In the genomic region with DNA sequence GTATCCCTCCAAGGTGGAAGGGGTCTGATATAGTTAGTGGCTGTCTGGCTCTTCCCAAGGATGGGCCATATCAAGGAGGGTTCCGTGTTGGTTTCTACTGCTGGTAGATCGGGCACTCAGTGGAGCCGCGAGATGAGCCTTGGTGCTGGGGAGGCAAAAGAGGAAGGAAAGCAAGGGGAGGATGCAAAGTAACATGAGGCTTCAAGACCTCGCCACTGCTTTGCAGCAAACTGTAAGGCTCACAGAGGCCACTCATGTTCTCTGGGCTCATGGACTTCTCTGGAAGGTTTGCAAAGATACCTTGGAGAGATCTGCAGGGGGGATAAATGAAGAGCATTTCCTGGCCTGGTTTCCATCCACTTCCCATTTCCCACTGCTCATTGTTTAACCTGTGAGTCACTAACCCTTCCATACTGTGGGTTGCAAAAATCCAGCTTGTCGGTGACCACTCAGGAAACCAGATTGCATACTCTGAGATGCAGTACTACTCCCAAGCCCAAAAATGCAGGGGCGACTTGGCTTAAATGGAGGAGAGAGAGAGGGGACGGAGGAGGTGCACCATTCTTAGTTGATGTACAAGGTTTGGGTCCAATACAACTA, we compare ENCODE assay signal across 2 cellular contexts.
A peak's percentile ranks its signal among the peaks of the same experiment; 100 is the strongest.
TF ChIP-seq lines count a peak whose summit lies in the region.

No MANE protein-coding gene starts in this region.

TF ChIP-seq in SK-N-SH, 30 proteins besides CTCF, POLR2A, EP300 and RAD21 (continued from another document and continues in another):
- TF ChIP-seq SMC3 (IDR thresholded peaks at IDR 0.05; ENCODE audit: low read depth, low read length) (no peak), NRF1 (IDR thresholded peaks at IDR 0.05; ENCODE audit: low read depth, low read length) (no peak), POLR2AphosphoS5 (IDR thresholded peaks at IDR 0.05; ENCODE audit: low read depth, low read length) (no peak), RXRA (IDR thresholded peaks at IDR 0.05; ENCODE audit: borderline replicate concordance, low read depth) (no peak), EZH2phosphoT487 (IDR thresholded peaks at IDR 0.05; ENCODE audit: borderline replicate concordance, low read depth) (no peak), ELF1 (IDR thresholded peaks at IDR 0.05) (no peak), FOXJ3 (CRISPR knock-in tag; IDR thresholded peaks at IDR 0.05) (no peak), NFIC (IDR thresholded peaks at IDR 0.05; ENCODE audit: borderline replicate concordance) (peak; percentile 37; the same call in 1 of the 2 replicates), TAF1 (IDR thresholded peaks at IDR 0.05; ENCODE audit: borderline replicate concordance, low read depth, low read length) (no peak), MEF2A (IDR thresholded peaks at IDR 0.05; ENCODE audit: borderline replicate concordance, low read depth) (no peak), YY1 (IDR thresholded peaks at IDR 0.05; ENCODE audit: low read depth) (no peak), FOXM1 (IDR thresholded peaks at IDR 0.05; ENCODE audit: low read depth) (no peak), JUND (IDR thresholded peaks at IDR 0.05) (peak; percentile 36; the same call in 1 of the 2 replicates), SIN3A (IDR thresholded peaks at IDR 0.05; ENCODE audit: borderline replicate concordance, low read depth, low read length) (no peak), GATA2 (CRISPR knock-in tag; IDR thresholded peaks at IDR 0.05) (no peak), MXI1 (IDR thresholded peaks at IDR 0.05; ENCODE audit: low read depth, low read length) (no peak), TEAD4 (IDR thresholded peaks at IDR 0.05; ENCODE audit: borderline replicate concordance, insufficient read depth) (peak; percentile 31; the same call in 1 of the 2 replicates), GABPA (IDR thresholded peaks at IDR 0.05; ENCODE audit: low read depth) (no peak)
- TF ChIP-seq, protein P1, sequence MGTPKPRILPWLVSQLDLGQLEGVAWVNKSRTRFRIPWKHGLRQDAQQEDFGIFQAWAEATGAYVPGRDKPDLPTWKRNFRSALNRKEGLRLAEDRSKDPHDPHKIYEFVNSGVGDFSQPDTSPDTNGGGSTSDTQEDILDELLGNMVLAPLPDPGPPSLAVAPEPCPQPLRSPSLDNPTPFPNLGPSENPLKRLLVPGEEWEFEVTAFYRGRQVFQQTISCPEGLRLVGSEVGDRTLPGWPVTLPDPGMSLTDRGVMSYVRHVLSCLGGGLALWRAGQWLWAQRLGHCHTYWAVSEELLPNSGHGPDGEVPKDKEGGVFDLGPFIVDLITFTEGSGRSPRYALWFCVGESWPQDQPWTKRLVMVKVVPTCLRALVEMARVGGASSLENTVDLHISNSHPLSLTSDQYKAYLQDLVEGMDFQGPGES (IDR thresholded peaks at IDR 0.05; ENCODE audit: low read depth, low read length): no peak
- TF ChIP-seq, protein P2, sequence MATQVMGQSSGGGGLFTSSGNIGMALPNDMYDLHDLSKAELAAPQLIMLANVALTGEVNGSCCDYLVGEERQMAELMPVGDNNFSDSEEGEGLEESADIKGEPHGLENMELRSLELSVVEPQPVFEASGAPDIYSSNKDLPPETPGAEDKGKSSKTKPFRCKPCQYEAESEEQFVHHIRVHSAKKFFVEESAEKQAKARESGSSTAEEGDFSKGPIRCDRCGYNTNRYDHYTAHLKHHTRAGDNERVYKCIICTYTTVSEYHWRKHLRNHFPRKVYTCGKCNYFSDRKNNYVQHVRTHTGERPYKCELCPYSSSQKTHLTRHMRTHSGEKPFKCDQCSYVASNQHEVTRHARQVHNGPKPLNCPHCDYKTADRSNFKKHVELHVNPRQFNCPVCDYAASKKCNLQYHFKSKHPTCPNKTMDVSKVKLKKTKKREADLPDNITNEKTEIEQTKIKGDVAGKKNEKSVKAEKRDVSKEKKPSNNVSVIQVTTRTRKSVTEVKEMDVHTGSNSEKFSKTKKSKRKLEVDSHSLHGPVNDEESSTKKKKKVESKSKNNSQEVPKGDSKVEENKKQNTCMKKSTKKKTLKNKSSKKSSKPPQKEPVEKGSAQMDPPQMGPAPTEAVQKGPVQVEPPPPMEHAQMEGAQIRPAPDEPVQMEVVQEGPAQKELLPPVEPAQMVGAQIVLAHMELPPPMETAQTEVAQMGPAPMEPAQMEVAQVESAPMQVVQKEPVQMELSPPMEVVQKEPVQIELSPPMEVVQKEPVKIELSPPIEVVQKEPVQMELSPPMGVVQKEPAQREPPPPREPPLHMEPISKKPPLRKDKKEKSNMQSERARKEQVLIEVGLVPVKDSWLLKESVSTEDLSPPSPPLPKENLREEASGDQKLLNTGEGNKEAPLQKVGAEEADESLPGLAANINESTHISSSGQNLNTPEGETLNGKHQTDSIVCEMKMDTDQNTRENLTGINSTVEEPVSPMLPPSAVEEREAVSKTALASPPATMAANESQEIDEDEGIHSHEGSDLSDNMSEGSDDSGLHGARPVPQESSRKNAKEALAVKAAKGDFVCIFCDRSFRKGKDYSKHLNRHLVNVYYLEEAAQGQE (IDR thresholded peaks at IDR 0.05; ENCODE audit: low read depth, low read length): peak; percentile 51; the same call in 1 of the 2 replicates
- TF ChIP-seq, protein P3, sequence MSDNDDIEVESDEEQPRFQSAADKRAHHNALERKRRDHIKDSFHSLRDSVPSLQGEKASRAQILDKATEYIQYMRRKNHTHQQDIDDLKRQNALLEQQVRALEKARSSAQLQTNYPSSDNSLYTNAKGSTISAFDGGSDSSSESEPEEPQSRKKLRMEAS (IDR thresholded peaks at IDR 0.05; ENCODE audit: low read depth): no peak; the same call in 1 of the 2 replicates
- TF ChIP-seq, protein P4, sequence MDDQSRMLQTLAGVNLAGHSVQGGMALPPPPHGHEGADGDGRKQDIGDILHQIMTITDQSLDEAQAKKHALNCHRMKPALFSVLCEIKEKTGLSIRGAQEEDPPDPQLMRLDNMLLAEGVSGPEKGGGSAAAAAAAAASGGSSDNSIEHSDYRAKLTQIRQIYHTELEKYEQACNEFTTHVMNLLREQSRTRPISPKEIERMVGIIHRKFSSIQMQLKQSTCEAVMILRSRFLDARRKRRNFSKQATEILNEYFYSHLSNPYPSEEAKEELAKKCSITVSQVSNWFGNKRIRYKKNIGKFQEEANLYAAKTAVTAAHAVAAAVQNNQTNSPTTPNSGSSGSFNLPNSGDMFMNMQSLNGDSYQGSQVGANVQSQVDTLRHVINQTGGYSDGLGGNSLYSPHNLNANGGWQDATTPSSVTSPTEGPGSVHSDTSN (IDR thresholded peaks at IDR 0.05): 0 out of 2 replicates have a peak, but pooled peaks have one; percentile 30
- TF ChIP-seq, protein P5, sequence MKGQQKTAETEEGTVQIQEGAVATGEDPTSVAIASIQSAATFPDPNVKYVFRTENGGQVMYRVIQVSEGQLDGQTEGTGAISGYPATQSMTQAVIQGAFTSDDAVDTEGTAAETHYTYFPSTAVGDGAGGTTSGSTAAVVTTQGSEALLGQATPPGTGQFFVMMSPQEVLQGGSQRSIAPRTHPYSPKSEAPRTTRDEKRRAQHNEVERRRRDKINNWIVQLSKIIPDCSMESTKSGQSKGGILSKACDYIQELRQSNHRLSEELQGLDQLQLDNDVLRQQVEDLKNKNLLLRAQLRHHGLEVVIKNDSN (IDR thresholded peaks at IDR 0.05; ENCODE audit: borderline replicate concordance, low read depth): no peak
- TF ChIP-seq, protein P6, sequence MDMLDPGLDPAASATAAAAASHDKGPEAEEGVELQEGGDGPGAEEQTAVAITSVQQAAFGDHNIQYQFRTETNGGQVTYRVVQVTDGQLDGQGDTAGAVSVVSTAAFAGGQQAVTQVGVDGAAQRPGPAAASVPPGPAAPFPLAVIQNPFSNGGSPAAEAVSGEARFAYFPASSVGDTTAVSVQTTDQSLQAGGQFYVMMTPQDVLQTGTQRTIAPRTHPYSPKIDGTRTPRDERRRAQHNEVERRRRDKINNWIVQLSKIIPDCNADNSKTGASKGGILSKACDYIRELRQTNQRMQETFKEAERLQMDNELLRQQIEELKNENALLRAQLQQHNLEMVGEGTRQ (IDR thresholded peaks at IDR 0.05; ENCODE audit: borderline replicate concordance, low read depth, low read length): no peak

TF ChIP-seq in SK-N-SH treated with all-trans-retinoic acid at 6 μM for 48 hours, 23 proteins besides CTCF, POLR2A, EP300 and RAD21 (continued from another document):
- TF ChIP-seq, protein P7, sequence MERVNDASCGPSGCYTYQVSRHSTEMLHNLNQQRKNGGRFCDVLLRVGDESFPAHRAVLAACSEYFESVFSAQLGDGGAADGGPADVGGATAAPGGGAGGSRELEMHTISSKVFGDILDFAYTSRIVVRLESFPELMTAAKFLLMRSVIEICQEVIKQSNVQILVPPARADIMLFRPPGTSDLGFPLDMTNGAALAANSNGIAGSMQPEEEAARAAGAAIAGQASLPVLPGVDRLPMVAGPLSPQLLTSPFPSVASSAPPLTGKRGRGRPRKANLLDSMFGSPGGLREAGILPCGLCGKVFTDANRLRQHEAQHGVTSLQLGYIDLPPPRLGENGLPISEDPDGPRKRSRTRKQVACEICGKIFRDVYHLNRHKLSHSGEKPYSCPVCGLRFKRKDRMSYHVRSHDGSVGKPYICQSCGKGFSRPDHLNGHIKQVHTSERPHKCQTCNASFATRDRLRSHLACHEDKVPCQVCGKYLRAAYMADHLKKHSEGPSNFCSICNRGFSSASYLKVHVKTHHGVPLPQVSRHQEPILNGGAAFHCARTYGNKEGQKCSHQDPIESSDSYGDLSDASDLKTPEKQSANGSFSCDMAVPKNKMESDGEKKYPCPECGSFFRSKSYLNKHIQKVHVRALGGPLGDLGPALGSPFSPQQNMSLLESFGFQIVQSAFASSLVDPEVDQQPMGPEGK (CRISPR knock-in tag; IDR thresholded peaks at IDR 0.05; ENCODE audit: borderline replicate concordance): no peak
- TF ChIP-seq, protein P8, sequence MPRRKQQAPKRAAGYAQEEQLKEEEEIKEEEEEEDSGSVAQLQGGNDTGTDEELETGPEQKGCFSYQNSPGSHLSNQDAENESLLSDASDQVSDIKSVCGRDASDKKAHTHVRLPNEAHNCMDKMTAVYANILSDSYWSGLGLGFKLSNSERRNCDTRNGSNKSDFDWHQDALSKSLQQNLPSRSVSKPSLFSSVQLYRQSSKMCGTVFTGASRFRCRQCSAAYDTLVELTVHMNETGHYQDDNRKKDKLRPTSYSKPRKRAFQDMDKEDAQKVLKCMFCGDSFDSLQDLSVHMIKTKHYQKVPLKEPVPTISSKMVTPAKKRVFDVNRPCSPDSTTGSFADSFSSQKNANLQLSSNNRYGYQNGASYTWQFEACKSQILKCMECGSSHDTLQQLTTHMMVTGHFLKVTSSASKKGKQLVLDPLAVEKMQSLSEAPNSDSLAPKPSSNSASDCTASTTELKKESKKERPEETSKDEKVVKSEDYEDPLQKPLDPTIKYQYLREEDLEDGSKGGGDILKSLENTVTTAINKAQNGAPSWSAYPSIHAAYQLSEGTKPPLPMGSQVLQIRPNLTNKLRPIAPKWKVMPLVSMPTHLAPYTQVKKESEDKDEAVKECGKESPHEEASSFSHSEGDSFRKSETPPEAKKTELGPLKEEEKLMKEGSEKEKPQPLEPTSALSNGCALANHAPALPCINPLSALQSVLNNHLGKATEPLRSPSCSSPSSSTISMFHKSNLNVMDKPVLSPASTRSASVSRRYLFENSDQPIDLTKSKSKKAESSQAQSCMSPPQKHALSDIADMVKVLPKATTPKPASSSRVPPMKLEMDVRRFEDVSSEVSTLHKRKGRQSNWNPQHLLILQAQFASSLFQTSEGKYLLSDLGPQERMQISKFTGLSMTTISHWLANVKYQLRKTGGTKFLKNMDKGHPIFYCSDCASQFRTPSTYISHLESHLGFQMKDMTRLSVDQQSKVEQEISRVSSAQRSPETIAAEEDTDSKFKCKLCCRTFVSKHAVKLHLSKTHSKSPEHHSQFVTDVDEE (CRISPR knock-in tag; IDR thresholded peaks at IDR 0.05): no peak
- no peak for TF ChIP-seq ZFP3 (CRISPR knock-in tag; IDR thresholded peaks at IDR 0.05)
- TF ChIP-seq CSDC2 (CRISPR knock-in tag; IDR thresholded peaks at IDR 0.05): no peak
- TF ChIP-seq ZNF565 (CRISPR knock-in tag; conservative IDR thresholded peaks at IDR 0.05; ENCODE audit: low read depth): no peak
- no peak for TF ChIP-seq TCF4 (CRISPR knock-in tag; IDR thresholded peaks at IDR 0.05; ENCODE audit: borderline replicate concordance)
- TF ChIP-seq, protein P9, sequence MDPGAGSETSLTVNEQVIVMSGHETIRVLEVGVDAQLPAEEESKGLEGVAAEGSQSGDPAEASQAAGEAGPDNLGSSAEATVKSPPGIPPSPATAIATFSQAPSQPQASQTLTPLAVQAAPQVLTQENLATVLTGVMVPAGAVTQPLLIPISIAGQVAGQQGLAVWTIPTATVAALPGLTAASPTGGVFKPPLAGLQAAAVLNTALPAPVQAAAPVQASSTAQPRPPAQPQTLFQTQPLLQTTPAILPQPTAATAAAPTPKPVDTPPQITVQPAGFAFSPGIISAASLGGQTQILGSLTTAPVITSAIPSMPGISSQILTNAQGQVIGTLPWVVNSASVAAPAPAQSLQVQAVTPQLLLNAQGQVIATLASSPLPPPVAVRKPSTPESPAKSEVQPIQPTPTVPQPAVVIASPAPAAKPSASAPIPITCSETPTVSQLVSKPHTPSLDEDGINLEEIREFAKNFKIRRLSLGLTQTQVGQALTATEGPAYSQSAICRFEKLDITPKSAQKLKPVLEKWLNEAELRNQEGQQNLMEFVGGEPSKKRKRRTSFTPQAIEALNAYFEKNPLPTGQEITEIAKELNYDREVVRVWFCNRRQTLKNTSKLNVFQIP (CRISPR knock-in tag; IDR thresholded peaks at IDR 0.05; ENCODE audit: borderline replicate concordance, low read depth): no peak
- TF ChIP-seq, protein P10, sequence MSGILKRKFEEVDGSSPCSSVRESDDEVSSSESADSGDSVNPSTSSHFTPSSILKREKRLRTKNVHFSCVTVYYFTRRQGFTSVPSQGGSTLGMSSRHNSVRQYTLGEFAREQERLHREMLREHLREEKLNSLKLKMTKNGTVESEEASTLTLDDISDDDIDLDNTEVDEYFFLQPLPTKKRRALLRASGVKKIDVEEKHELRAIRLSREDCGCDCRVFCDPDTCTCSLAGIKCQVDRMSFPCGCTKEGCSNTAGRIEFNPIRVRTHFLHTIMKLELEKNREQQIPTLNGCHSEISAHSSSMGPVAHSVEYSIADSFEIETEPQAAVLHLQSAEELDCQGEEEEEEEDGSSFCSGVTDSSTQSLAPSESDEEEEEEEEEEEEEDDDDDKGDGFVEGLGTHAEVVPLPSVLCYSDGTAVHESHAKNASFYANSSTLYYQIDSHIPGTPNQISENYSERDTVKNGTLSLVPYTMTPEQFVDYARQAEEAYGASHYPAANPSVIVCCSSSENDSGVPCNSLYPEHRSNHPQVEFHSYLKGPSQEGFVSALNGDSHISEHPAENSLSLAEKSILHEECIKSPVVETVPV (CRISPR knock-in tag; IDR thresholded peaks at IDR 0.05): no peak
- TF ChIP-seq BACH2 (CRISPR knock-in tag; IDR thresholded peaks at IDR 0.05; ENCODE audit: borderline replicate concordance): no peak
- TF ChIP-seq, protein P11, sequence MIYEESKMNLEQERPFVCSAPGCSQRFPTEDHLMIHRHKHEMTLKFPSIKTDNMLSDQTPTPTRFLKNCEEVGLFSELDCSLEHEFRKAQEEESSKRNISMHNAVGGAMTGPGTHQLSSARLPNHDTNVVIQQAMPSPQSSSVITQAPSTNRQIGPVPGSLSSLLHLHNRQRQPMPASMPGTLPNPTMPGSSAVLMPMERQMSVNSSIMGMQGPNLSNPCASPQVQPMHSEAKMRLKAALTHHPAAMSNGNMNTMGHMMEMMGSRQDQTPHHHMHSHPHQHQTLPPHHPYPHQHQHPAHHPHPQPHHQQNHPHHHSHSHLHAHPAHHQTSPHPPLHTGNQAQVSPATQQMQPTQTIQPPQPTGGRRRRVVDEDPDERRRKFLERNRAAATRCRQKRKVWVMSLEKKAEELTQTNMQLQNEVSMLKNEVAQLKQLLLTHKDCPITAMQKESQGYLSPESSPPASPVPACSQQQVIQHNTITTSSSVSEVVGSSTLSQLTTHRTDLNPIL (CRISPR knock-in tag; IDR thresholded peaks at IDR 0.05; ENCODE audit: low read depth): no peak
- TF ChIP-seq ZC3H10 (CRISPR knock-in tag; IDR thresholded peaks at IDR 0.05): no peak
- no peak for TF ChIP-seq ZNF70 (CRISPR knock-in tag; IDR thresholded peaks at IDR 0.05)
- no peak for TF ChIP-seq SNAI2 (CRISPR knock-in tag; IDR thresholded peaks at IDR 0.05)
- no peak for TF ChIP-seq ZFP30 (CRISPR knock-in tag; IDR thresholded peaks at IDR 0.05)
- TF ChIP-seq RARB (CRISPR knock-in tag; IDR thresholded peaks at IDR 0.05): no peak
- TF ChIP-seq OSR1 (CRISPR knock-in tag; IDR thresholded peaks at IDR 0.05): no peak
- TF ChIP-seq ARNTL (CRISPR knock-in tag; IDR thresholded peaks at IDR 0.05; ENCODE audit: borderline replicate concordance, low read depth): no peak
